Comparison of ENCODE assay signal across 20 cellular contexts in genomic region chr10:97669561-97669960, GRCh38.
"Had no signal": no experiment of that assay in that cellular context is flagged by ENCODE, and none has a peak within 500 bp of the region (broad histone marks: within the 10 kb centered on the region; RNA-seq: fewer than 3 reads in every experiment).

No MANE protein-coding gene starts in this region.

- H3K27ac ChIP-seq: SJSA1, SK-N-MC had no signal

- H3K4me1 ChIP-seq: SJSA1 had no signal

- H3K9me3 ChIP-seq: MG63, SJSA1 had no signal

- H3K27me3 ChIP-seq: MG63, SJSA1 had no signal

- ATAC-seq: Panc1, PC-3, Right ventricle myocardium inferior had no signal

- DNase-seq: KBM-7, MG63, NCI-H1092, NCI-H1105 treated with DMSO at 0.1 percent for 48 hours, NCI-H1417 treated with DMSO at 0.1 percent for 48 hours, NCI-H146, NCI-H1694 treated with DMSO at 0.1 percent for 48 hours, NCI-H1930, NCI-H2081, NCI-H2107, NCI-H2227 treated with DMSO at 0.1 percent for 48 hours, NCI-H524 treated with DMSO at 0.1 percent for 48 hours, NCI-H69, NCI-H774, PC-3, SIG-M5 had no signal

- H3K4me3 ChIP-seq: MG63, SJSA1, SK-N-MC had no signal
